1 cellular context compared by ENCODE assay signal in the genomic region with DNA sequence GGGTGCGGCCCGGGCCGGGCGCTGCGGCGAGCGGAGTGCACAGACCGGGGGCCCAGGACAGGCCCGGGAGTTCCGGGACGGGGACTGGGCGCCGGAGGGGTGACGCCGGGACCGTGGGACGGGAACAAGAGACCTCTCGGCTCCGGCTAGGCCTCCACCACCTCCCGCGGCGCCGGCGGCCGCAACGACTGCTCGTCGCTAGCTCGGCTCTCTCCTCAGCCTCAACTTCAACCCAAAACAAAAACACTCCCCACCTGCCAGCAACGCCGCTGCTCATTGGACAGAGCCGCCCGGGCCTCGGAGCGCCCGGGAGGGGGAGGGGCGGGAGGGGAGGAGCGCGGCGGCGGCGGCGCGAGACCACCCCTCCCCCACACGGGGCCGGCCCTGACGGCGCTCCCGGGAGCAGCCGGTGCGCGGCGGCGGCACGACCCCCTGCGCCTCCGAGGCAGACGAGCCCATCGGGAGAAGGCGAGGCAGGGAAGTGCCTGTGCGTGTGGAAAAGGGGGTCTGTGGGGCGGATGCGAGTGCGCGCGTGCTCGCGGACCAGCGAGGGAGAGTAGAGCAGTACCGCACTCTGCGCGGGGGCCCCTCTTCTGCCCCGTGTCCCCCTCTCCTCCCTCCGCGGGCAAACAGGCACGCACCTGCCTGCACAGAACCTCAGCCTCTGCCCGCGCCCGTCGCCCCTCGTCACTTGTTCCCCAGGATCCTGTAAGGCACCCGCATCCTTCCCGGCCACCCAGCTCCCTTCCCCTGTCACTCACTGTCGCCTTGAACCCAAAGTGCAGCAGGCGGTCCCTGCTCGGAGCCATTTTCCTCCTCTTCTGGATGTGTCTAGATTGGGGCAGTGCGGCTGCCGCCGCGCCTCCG.
TF ChIP-seq lines count a peak whose summit lies in the region.

A gene with protein sequence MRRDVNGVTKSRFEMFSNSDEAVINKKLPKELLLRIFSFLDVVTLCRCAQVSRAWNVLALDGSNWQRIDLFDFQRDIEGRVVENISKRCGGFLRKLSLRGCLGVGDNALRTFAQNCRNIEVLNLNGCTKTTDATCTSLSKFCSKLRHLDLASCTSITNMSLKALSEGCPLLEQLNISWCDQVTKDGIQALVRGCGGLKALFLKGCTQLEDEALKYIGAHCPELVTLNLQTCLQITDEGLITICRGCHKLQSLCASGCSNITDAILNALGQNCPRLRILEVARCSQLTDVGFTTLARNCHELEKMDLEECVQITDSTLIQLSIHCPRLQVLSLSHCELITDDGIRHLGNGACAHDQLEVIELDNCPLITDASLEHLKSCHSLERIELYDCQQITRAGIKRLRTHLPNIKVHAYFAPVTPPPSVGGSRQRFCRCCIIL (minus strand): TSS at position 215 of the 867 bp plus-strand sequence. CDS start 224 bp downstream, outside the sequence.

TF ChIP-seq in HEK293, 187 proteins besides CTCF, POLR2A, EP300 and RAD21 (continued from another document and continues in another):
- TF ChIP-seq, protein P1, sequence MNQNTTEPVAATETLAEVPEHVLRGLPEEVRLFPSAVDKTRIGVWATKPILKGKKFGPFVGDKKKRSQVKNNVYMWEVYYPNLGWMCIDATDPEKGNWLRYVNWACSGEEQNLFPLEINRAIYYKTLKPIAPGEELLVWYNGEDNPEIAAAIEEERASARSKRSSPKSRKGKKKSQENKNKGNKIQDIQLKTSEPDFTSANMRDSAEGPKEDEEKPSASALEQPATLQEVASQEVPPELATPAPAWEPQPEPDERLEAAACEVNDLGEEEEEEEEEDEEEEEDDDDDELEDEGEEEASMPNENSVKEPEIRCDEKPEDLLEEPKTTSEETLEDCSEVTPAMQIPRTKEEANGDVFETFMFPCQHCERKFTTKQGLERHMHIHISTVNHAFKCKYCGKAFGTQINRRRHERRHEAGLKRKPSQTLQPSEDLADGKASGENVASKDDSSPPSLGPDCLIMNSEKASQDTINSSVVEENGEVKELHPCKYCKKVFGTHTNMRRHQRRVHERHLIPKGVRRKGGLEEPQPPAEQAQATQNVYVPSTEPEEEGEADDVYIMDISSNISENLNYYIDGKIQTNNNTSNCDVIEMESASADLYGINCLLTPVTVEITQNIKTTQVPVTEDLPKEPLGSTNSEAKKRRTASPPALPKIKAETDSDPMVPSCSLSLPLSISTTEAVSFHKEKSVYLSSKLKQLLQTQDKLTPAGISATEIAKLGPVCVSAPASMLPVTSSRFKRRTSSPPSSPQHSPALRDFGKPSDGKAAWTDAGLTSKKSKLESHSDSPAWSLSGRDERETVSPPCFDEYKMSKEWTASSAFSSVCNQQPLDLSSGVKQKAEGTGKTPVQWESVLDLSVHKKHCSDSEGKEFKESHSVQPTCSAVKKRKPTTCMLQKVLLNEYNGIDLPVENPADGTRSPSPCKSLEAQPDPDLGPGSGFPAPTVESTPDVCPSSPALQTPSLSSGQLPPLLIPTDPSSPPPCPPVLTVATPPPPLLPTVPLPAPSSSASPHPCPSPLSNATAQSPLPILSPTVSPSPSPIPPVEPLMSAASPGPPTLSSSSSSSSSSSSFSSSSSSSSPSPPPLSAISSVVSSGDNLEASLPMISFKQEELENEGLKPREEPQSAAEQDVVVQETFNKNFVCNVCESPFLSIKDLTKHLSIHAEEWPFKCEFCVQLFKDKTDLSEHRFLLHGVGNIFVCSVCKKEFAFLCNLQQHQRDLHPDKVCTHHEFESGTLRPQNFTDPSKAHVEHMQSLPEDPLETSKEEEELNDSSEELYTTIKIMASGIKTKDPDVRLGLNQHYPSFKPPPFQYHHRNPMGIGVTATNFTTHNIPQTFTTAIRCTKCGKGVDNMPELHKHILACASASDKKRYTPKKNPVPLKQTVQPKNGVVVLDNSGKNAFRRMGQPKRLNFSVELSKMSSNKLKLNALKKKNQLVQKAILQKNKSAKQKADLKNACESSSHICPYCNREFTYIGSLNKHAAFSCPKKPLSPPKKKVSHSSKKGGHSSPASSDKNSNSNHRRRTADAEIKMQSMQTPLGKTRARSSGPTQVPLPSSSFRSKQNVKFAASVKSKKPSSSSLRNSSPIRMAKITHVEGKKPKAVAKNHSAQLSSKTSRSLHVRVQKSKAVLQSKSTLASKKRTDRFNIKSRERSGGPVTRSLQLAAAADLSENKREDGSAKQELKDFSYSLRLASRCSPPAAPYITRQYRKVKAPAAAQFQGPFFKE (tag by site-specific recombination; IDR thresholded peaks at IDR 0.05; ENCODE audit: borderline replicate concordance): 0 out of 2 replicates have a peak, but pooled peaks have one; percentile 67
- TF ChIP-seq EGR2 (tag by site-specific recombination; IDR thresholded peaks at IDR 0.05; ENCODE audit: low read depth) (0 out of 2 replicates have a peak, but pooled peaks have one; percentile 2), ZNF274 (IDR thresholded peaks at IDR 0.05; ENCODE audit: low read length) (no peak), ZNF274 (tag by site-specific recombination; IDR thresholded peaks at IDR 0.05; ENCODE audit: borderline replicate concordance) (no peak), ZNF362 (tag by site-specific recombination; IDR thresholded peaks at IDR 0.05) (peak; percentile 28; the same call in 1 of the 2 replicates), IKZF3 (tag by site-specific recombination; IDR thresholded peaks at IDR 0.05) (peak; percentile 67), PRDM6 (tag by site-specific recombination; IDR thresholded peaks at IDR 0.05) (peak; percentile 8; the same call in 1 of the 2 replicates), ZNF621 (tag by site-specific recombination; IDR thresholded peaks at IDR 0.05) (no peak), ZBTB17 (tag by site-specific recombination; IDR thresholded peaks at IDR 0.05) (peak; percentile 91), YY1 (tag by site-specific recombination; IDR thresholded peaks at IDR 0.05) (no peak; the same call in 1 of the 2 replicates), KLF9 (tag by site-specific recombination; IDR thresholded peaks at IDR 0.05; ENCODE audit: low read depth) (peak; percentile 8; the same call in 1 of the 2 replicates), ZNF341 (tag by site-specific recombination; IDR thresholded peaks at IDR 0.05; ENCODE audit: low read depth) (peak; percentile 79), PRDM1 (tag by site-specific recombination; IDR thresholded peaks at IDR 0.05) (peak; percentile 52; the same call in 1 of the 2 replicates), ZNF654 (tag by site-specific recombination; IDR thresholded peaks at IDR 0.05; ENCODE audit: low read depth) (no peak), ZNF830 (tag by site-specific recombination; IDR thresholded peaks at IDR 0.05; ENCODE audit: low read depth) (no peak), ZNF121 (tag by site-specific recombination; IDR thresholded peaks at IDR 0.05) (no peak), ZNF664 (tag by site-specific recombination; IDR thresholded peaks at IDR 0.05) (no peak), ZNF266 (tag by site-specific recombination; IDR thresholded peaks at IDR 0.05; ENCODE audit: low read depth) (no peak), MYNN (tag by site-specific recombination; IDR thresholded peaks at IDR 0.05; ENCODE audit: borderline replicate concordance) (no peak), ZNF629 (tag by site-specific recombination; IDR thresholded peaks at IDR 0.05) (0 out of 2 replicates have a peak, but pooled peaks have one; percentile 14), ZNF560 (tag by site-specific recombination; IDR thresholded peaks at IDR 0.05; ENCODE audit: borderline replicate concordance) (no peak), ZNF473 (tag by site-specific recombination; IDR thresholded peaks at IDR 0.05) (no peak), ZNF404 (tag by site-specific recombination; IDR thresholded peaks at IDR 0.05) (no peak), ZFP41 (tag by site-specific recombination; IDR thresholded peaks at IDR 0.05; ENCODE audit: borderline replicate concordance) (no peak), ZSCAN4 (tag by site-specific recombination; IDR thresholded peaks at IDR 0.05) (no peak), TRIM28 (IDR thresholded peaks at IDR 0.05; ENCODE audit: borderline replicate concordance, low read length) (no peak), ZNF175 (tag by site-specific recombination; IDR thresholded peaks at IDR 0.05) (no peak), ZNF626 (tag by site-specific recombination; IDR thresholded peaks at IDR 0.05) (no peak), ZFHX2 (tag by site-specific recombination; conservative IDR thresholded peaks at IDR 0.05) (peak; percentile 11), SALL2 (tag by site-specific recombination; IDR thresholded peaks at IDR 0.05; ENCODE audit: borderline replicate concordance) (no peak), ZNF416 (tag by site-specific recombination; IDR thresholded peaks at IDR 0.05) (0 out of 2 replicates have a peak, but pooled peaks have one; percentile 39), ZNF138 (tag by site-specific recombination; IDR thresholded peaks at IDR 0.05; ENCODE audit: borderline replicate concordance) (no peak), SP3 (tag by site-specific recombination; IDR thresholded peaks at IDR 0.05) (peak; percentile 61), ZNF707 (tag by site-specific recombination; IDR thresholded peaks at IDR 0.05) (no peak), ZNF48 (tag by site-specific recombination; IDR thresholded peaks at IDR 0.05) (no peak), ZNF777 (tag by site-specific recombination; IDR thresholded peaks at IDR 0.05; ENCODE audit: borderline replicate concordance) (no peak), ZNF169 (tag by site-specific recombination; IDR thresholded peaks at IDR 0.05) (no peak), ZNF324 (tag by site-specific recombination; IDR thresholded peaks at IDR 0.05) (peak; percentile 73; the same call in 1 of the 2 replicates), ZNF791 (tag by site-specific recombination; IDR thresholded peaks at IDR 0.05) (no peak), ZNF768 (tag by site-specific recombination; IDR thresholded peaks at IDR 0.05) (no peak; the same call in 1 of the 2 replicates), ZNF792 (tag by site-specific recombination; IDR thresholded peaks at IDR 0.05) (peak; percentile 55; the same call in 1 of the 2 replicates), PRDM4 (tag by site-specific recombination; IDR thresholded peaks at IDR 0.05) (peak; percentile 32; the same call in 1 of the 2 replicates), ZBTB10 (tag by site-specific recombination; IDR thresholded peaks at IDR 0.05) (peak; percentile 95)
